ENCODE assay signal across 28 cellular contexts in genomic region chr10:8216893-8217292, GRCh38.
"Had no signal": no experiment of that assay in that cellular context is flagged by ENCODE, and none has a peak within 500 bp of the region (broad histone marks: within the 10 kb centered on the region; RNA-seq: fewer than 3 reads in every experiment).

No MANE protein-coding gene starts in this region.

- H3K27me3 Mint-ChIP-seq: activated naive CD8-positive, alpha-beta T cell; T-cell had no signal

- ATAC-seq: PC-3 had no signal

- H3K4me3 Mint-ChIP-seq: activated CD4-positive, alpha-beta T cell treated with anti-CD3 and anti-CD28 coated beads, Interleukin-2, amount 10 ng/mL, durations not matched to agents 24 days and 14 days; activated naive CD8-positive, alpha-beta T cell; T-cell had no signal

- H3K27ac Mint-ChIP-seq: activated CD4-positive, alpha-beta T cell treated with anti-CD3 and anti-CD28 coated beads, Interleukin-2, amount 10 ng/mL, durations not matched to agents 24 days and 14 days; activated naive CD8-positive, alpha-beta T cell; activated T-helper 2 cell treated with anti-CD3 and anti-CD28 coated beads, Interferon-gamma antibody, Interleukin-2, Interleukin-4, amounts not matched to agents 10 μg/mL and 5 μg/mL and 100 μg/mL, durations not matched to agents 14 hours and 24 hours and 36 hours had no signal

- H3K36me3 Mint-ChIP-seq: T-cell had no signal

- DNase-seq: activated CD4-positive, alpha-beta T cell treated with anti-CD3 and anti-CD28 coated beads, Interleukin-2, amount 10 ng/mL, durations not matched to agents 24 days and 14 days; activated CD4-positive, alpha-beta T cell treated with anti-CD3 and anti-CD28 coated beads, Interleukin-2, amount 50 U/mL, for 4 hours; activated CD8-positive, alpha-beta memory T cell treated with anti-CD3 and anti-CD28 coated beads, Interleukin-2, amount 50 U/mL, for 48 hours; activated gamma-delta T cell; activated naive CD4-positive, alpha-beta T cell treated with Interleukin-2 at 50 U/mL for 16 hours; amygdala; cerebellar nuclear complex; KG1; MM.1S; MV-4-11; NCI-H1092; NCI-H1436 treated with DMSO at 0.1 percent for 48 hours; NCI-H1694 treated with DMSO at 0.1 percent for 48 hours; NCI-H2029; NCI-H2171; NCI-H510A; NCI-H526; NCI-H748 treated with DMSO at 0.1 percent for 48 hours; NK-92 treated with Interleukin-12 subunit alpha and Interleukin-12 subunit beta, amount 100 ng/mL, for 24 hours; PC-3; Peyer's patch; RPMI8226; SHP77 treated with DMSO at 0.1 percent for 48 hours; SK-N-SH; T-cell; T-helper 9 cell had no signal
